ENCODE assay signal across 16 cellular contexts in the genomic region with DNA sequence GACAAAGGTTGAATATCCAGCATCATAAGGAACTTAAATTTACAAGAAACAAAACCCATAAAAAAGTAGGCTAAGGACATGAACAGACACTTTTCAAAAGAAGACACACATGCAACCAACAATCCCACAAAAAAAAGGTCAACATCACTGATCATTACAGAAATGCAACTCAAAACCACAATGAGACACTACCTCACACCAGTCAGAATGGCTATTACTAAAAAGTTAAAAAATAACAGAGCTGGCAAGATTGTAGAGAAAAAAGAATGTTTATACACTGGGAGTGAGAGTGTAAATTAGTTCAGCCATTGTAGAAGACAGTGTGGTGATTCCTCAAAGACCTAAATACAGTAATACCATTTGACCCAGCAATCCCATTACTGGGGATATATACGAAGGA.
DNase-seq lines count a peak whose midpoint lies in the region; TF ChIP-seq lines count a peak whose summit lies in the region.
"Had no signal": no experiment of that assay in that cellular context is flagged by ENCODE, and none has a peak within 500 bp of the region (broad histone marks: within the 10 kb centered on the region; RNA-seq: fewer than 3 reads in every experiment).

No MANE protein-coding gene starts in this region.

- H3K4me3 ChIP-seq in epithelial cell of proximal tubule (ENCODE audit: low read depth, low read length), result no peak overlapping the region
- H3K4me3 ChIP-seq: BLaER1, GM23248 had no signal

- no peak overlapping the region for H3K4me3 Mint-ChIP-seq in activated T-helper 2 cell treated with anti-CD3 and anti-CD28 coated beads, Interferon-gamma antibody, Interleukin-2, Interleukin-4, amounts not matched to agents 10 μg/mL and 5 μg/mL and 100 μg/mL, durations not matched to agents 14 hours and 24 hours and 36 hours (ENCODE audit: low read depth)
- H3K4me3 Mint-ChIP-seq: B cell; CD4-positive, alpha-beta T cell had no signal

- intact Hi-C loops in activated T-helper 2 cell treated with anti-CD3 and anti-CD28 coated beads, Interferon-gamma antibody, Interleukin-2, Interleukin-4, amounts not matched to agents 10 μg/mL and 5 μg/mL and 100 μg/mL, durations not matched to agents 14 hours and 24 hours and 36 hours (cut with micrococcal nuclease), result no loop called here

- DNase-seq in Caki2 (ENCODE audit: low read depth), result peak; percentile 50
- DNase-seq in epithelial cell of proximal tubule (ENCODE audit: low read depth), result peak; percentile 44
- peak; percentile 87 for DNase-seq in kidney glomerular epithelial cell (lab: John Stamatoyannopoulos, UW)
- DNase-seq in renal cortical epithelial cell (ENCODE audit: low read depth), result peak; percentile 88
- DNase-seq in islet precursor cell, result no peak
- no peak for DNase-seq in activated T-helper 2 cell treated with anti-CD3 and anti-CD28 coated beads, Interferon-gamma antibody, Interleukin-2, Interleukin-4, amounts not matched to agents 10 μg/mL and 5 μg/mL and 100 μg/mL, durations not matched to agents 14 hours and 24 hours and 36 hours (ENCODE audit: low spot score)
- no peak for DNase-seq in CD1c-positive myeloid dendritic cell (ENCODE audit: extremely low spot score)
- DNase-seq: CD4-positive, alpha-beta T cell; COR-L47; DMS153; DND-41; GM23248; H7; HCEC 1CT had no signal

- H3K36me3 Mint-ChIP-seq in activated T-helper 2 cell treated with anti-CD3 and anti-CD28 coated beads, Interferon-gamma antibody, Interleukin-2, Interleukin-4, amounts not matched to agents 10 μg/mL and 5 μg/mL and 100 μg/mL, durations not matched to agents 14 hours and 24 hours and 36 hours (ENCODE audit: low read depth), result no peaks in the 10 kb centered on the region

- H3K9me3 Mint-ChIP-seq in activated T-helper 2 cell treated with anti-CD3 and anti-CD28 coated beads, Interferon-gamma antibody, Interleukin-2, Interleukin-4, amounts not matched to agents 10 μg/mL and 5 μg/mL and 100 μg/mL, durations not matched to agents 14 hours and 24 hours and 36 hours, result peaks cover 36% of the 10 kb centered on the region

- no peak for TF ChIP-seq CTCF in epithelial cell of proximal tubule (conservative IDR thresholded peaks at IDR 0.05; ENCODE audit: low read depth, low read length)

- no peaks in the 10 kb centered on the region for H3K27me3 Mint-ChIP-seq in activated T-helper 2 cell treated with anti-CD3 and anti-CD28 coated beads, Interferon-gamma antibody, Interleukin-2, Interleukin-4, amounts not matched to agents 10 μg/mL and 5 μg/mL and 100 μg/mL, durations not matched to agents 14 hours and 24 hours and 36 hours (ENCODE audit: low read depth)
- H3K27me3 Mint-ChIP-seq: B cell; CD4-positive, alpha-beta T cell had no signal

- in situ Hi-C loops in Caki2 (cut with HindIII; ENCODE audit: low pct_unique_long_range_greater_than_20kb, low sequenced_read_pairs), result no loop called here

- no peaks in the 10 kb centered on the region for H3K4me1 Mint-ChIP-seq in activated T-helper 2 cell treated with anti-CD3 and anti-CD28 coated beads, Interferon-gamma antibody, Interleukin-2, Interleukin-4, amounts not matched to agents 10 μg/mL and 5 μg/mL and 100 μg/mL, durations not matched to agents 14 hours and 24 hours and 36 hours (ENCODE audit: low read depth)
- H3K4me1 Mint-ChIP-seq: B cell had no signal

- H3K27ac Mint-ChIP-seq in activated T-helper 2 cell treated with anti-CD3 and anti-CD28 coated beads, Interferon-gamma antibody, Interleukin-2, Interleukin-4, amounts not matched to agents 10 μg/mL and 5 μg/mL and 100 μg/mL, durations not matched to agents 14 hours and 24 hours and 36 hours, result no peak overlapping the region
- H3K27ac Mint-ChIP-seq: B cell; CD4-positive, alpha-beta T cell had no signal

Comparison
In these comparisons a context has a peak if more than half of its experiments do, and no peak if none do; other contexts are left out.
1. DNase-seq: peak in Caki2 (single experiment), epithelial cell of proximal tubule (single experiment), kidney glomerular epithelial cell (single experiment) and renal cortical epithelial cell (single experiment); none in islet precursor cell (single experiment), activated T-helper 2 cell treated with anti-CD3 and anti-CD28 coated beads, Interferon-gamma antibody, Interleukin-2, Interleukin-4, amounts not matched to agents 10 μg/mL and 5 μg/mL and 100 μg/mL, durations not matched to agents 14 hours and 24 hours and 36 hours (single experiment) and CD1c-positive myeloid dendritic cell (single experiment).